In the genomic region with DNA sequence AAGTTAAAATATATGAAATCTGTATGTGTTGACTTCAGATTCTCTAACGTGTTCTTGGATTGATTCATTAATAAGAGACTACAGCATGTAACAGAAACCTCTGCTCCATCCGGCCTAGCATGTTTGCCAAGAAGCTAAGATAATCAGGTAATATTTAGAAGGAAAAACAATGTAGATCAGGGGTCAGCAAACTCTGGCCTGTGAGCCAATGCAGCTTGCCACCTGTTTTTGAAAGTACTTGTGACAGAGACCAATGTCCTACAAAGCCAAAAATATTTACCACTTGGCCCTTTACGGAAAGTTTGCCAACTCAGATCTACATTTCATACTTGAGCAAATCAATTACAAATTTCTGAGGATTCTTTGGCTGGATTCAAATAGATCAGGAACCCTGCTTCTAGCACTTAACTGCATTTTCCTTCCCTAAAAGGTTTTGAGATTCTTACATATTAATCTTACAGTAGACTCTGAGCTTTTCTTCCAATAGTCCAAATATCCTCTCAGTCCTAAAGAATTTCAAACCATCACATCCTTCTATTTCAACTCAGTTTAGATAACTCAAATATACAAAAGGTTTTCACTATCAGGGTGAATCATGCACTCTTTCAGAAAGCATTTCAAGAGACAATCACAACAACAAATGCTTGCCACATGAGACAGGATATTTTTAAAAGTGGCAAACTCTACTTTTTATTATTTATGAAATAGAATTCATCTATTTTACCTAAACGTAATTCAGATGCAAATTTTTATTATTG, we compare ENCODE assay signal across 22 cellular contexts. TPM values are rescaled to one million over a fixed set of nuclear protein-coding genes. Genes with fewer than 3 reads are reported as not detected.
DNase-seq lines count a peak whose midpoint lies in the region; ATAC-seq, FAIRE-seq and TF ChIP-seq lines count a peak whose summit lies in the region.
"Had no signal": no experiment of that assay in that cellular context is flagged by ENCODE, and none has a peak within 500 bp of the region (broad histone marks: within the 10 kb centered on the region; RNA-seq: fewer than 3 reads in every experiment).

No MANE protein-coding gene starts in this region.

- 84 to 89% methylated on average over 4 of the region's 4 CpGs for WGBS in GM23248 (ENCODE audit: low coverage in 1 of 2, low lambda C conversion rate in 2 of 2, missing lambda C conversion rate in 2 of 2), 2 experiments
- WGBS in mesenchymal stem cell, result 98% methylated on average over 3 of the region's 4 CpGs

- H3K79me1 ChIP-seq in mesenchymal stem cell (replicated peaks; ENCODE audit: low read length, poor library complexity, severe bottlenecking), result peaks cover 15% of the 10 kb centered on the region

- H3F3A ChIP-seq in GM23248 (ENCODE audit: insufficient read depth), result peaks cover 74% of the 10 kb centered on the region

- no peak overlapping the region for H2BK15ac ChIP-seq in mesenchymal stem cell (ENCODE audit: low read depth, poor library complexity, severe bottlenecking)

- H3K27me3 ChIP-seq in A673 (replicated peaks; ENCODE audit: insufficient read depth, low read depth, low read length, poor library complexity) (no peaks in the 10 kb centered on the region), GM23248 (replicated peaks; ENCODE audit: insufficient read depth) (no peaks in the 10 kb centered on the region), adipocyte (replicated peaks; ENCODE audit: control insufficient read depth, insufficient read depth, low read length) (no peaks in the 10 kb centered on the region), mesenchymal stem cell (ENCODE audit: control insufficient read depth in 1 of 2, insufficient read depth in 1 of 2, low read length in 2 of 2) (no peaks in the 10 kb centered on the region)
- H3K27me3 ChIP-seq: ascending aorta, foreskin keratinocyte, testis had no signal

- H3K9ac ChIP-seq in GM23248 (no peak overlapping the region), adipocyte (ENCODE audit: low read length) (no peak overlapping the region), mesenchymal stem cell (ENCODE audit: low read length) (no peak overlapping the region)

- FAIRE-seq in GM12892 (lab: Jason Lieb, UNC), result no peak

- H3K4me1 ChIP-seq in A673 (ENCODE audit: insufficient read depth, low read length, poor library complexity, severe bottlenecking) (peaks cover 36% of the 10 kb centered on the region), GM23248 (ENCODE audit: insufficient read depth) (peaks cover 36% of the 10 kb centered on the region), adipocyte (ENCODE audit: control insufficient read depth, insufficient read depth, low read length) (peaks cover 34% of the 10 kb centered on the region), mesenchymal stem cell (ENCODE audit: control insufficient read depth, insufficient read depth, low read depth, low read length) (peaks cover 5% of the 10 kb centered on the region)
- H3K4me1 ChIP-seq: ascending aorta, testis had no signal

- H3K9me3 ChIP-seq in A673 (ENCODE audit: low read depth, low read length, poor library complexity, severe bottlenecking) (no peaks in the 10 kb centered on the region), GM23248 (ENCODE audit: low read depth) (no peaks in the 10 kb centered on the region), adipocyte (ENCODE audit: control insufficient read depth, low read length) (no peaks in the 10 kb centered on the region), mesenchymal stem cell (ENCODE audit: control insufficient read depth, low read length) (no peaks in the 10 kb centered on the region)
- H3K9me3 ChIP-seq: ascending aorta, testis had no signal

- H3K18ac ChIP-seq in mesenchymal stem cell (ENCODE audit: low read depth in 1 of 2, low read length in 2 of 2), result no peak overlapping the region

- no peak overlapping the region for H2BK120ac ChIP-seq in mesenchymal stem cell (ENCODE audit: low read depth, low read length)

- no peak overlapping the region for H4K91ac ChIP-seq in mesenchymal stem cell (ENCODE audit: low read length)

- H4K8ac ChIP-seq in mesenchymal stem cell (ENCODE audit: low read length), result no peak overlapping the region

- no peaks in the 10 kb centered on the region for H4K20me1 ChIP-seq in GM23248 (ENCODE audit: insufficient read depth)

- H3K4me3 ChIP-seq in A673 (ENCODE audit: low read depth, low read length, poor library complexity, severe bottlenecking) (no peak overlapping the region), GM23248 (no peak overlapping the region), adipocyte (ENCODE audit: low read length) (no peak overlapping the region), mesenchymal stem cell (ENCODE audit: insufficient read depth in 1 of 2, low read depth in 1 of 2, low read length in 2 of 2) (no peak overlapping the region)
- H3K4me3 ChIP-seq: ascending aorta, testis had no signal

- no peak for TF ChIP-seq POLR2A in GM12892 (IDR thresholded peaks at IDR 0.05; ENCODE audit: low read depth, low read length)

- no peaks in the 10 kb centered on the region for H3K9me2 ChIP-seq in GM23248 (ENCODE audit: insufficient read depth)

- H2BK5ac ChIP-seq in mesenchymal stem cell (ENCODE audit: low read depth, low read length, poor library complexity, severe bottlenecking), result no peak overlapping the region

- in situ Hi-C loops in GM23248 (cut with MboI), result no loop called here

- peak overlapping the region; percentile 2 for H3K27ac ChIP-seq in A673 (ENCODE audit: low read depth, low read length, poor library complexity, severe bottlenecking)
- peak overlapping the region; percentile 31 for H3K27ac ChIP-seq in GM23248
- no peak overlapping the region for H3K27ac ChIP-seq in mesenchymal stem cell (ENCODE audit: low read length, poor library complexity, severe bottlenecking)
- H3K27ac ChIP-seq: ascending aorta, foreskin keratinocyte, testis, WERI-Rb-1 had no signal

- H2AK5ac ChIP-seq in mesenchymal stem cell (ENCODE audit: low read length, severe bottlenecking), result no peak overlapping the region

- CTCF ChIA-PET in A673 (lab: Charles Lee), result no interaction called here

- H3K4ac ChIP-seq in mesenchymal stem cell (ENCODE audit: low read depth in 1 of 2, low read length in 2 of 2), result no peak overlapping the region

- POLR2A ChIA-PET in A673 (lab: Charles Lee; ENCODE audit: low non-redundant PET), result no interaction called here

- no peak for ATAC-seq in omental fat pad (ENCODE audit: low FRiP score)
- ATAC-seq: CD8-positive, alpha-beta T cell; foreskin keratinocyte; T-helper 17 cell had no signal

- intact Hi-C loops in A673 (cut with micrococcal nuclease; ENCODE audit: unreplicated experiment), result no loop called here

- H2AFZ ChIP-seq in GM23248, result no peak overlapping the region
- H2AFZ ChIP-seq in mesenchymal stem cell (ENCODE audit: low read depth, low read length), result no peak overlapping the region

- TF ChIP-seq CTCF in A673 (conservative IDR thresholded peaks at IDR 0.05; ENCODE audit: low read depth, low read length) (no peak), omental fat pad (IDR thresholded peaks at IDR 0.05) (no peak)

- H3K36me3 ChIP-seq in A673 (ENCODE audit: insufficient read depth, low read length, poor library complexity, severe bottlenecking) (peaks cover 30% of the 10 kb centered on the region), GM23248 (ENCODE audit: low read depth) (peaks cover 21% of the 10 kb centered on the region), adipocyte (ENCODE audit: control insufficient read depth, insufficient read depth, low read length, severe bottlenecking) (peaks cover 49% of the 10 kb centered on the region), mesenchymal stem cell (ENCODE audit: control insufficient read depth in 1 of 2, insufficient read depth in 2 of 2, low read depth in 1 of 2, low read length in 2 of 2) (peaks cover 7 to 79% of the 10 kb centered on the region in 2 experiments)

- DNase-seq in A673 (ENCODE audit: low spot score), result no peak
- peak; percentile 26 for DNase-seq in GM23248
- peak; percentile 26 for DNase-seq in adipocyte (ENCODE audit: low read depth)
- peak; percentile 32 for DNase-seq in mesenchymal stem cell
- no peak for DNase-seq in omental fat pad (ENCODE audit: low spot score)
- DNase-seq in GM12892 (ENCODE audit: insufficient read length), result no peak
- no peak for DNase-seq in MV-4-11 (lab: John Stamatoyannopoulos, UW)
- DNase-seq in NCI-H187 treated with DMSO at 0.1 percent for 48 hours (lab: John Stamatoyannopoulos, UW), result no peak
- DNase-seq: activated CD4-positive, alpha-beta memory T cell treated with anti-CD3 and anti-CD28 coated beads for 36 hours; activated naive CD4-positive, alpha-beta T cell; CD8-positive, alpha-beta T cell; DMS53; foreskin keratinocyte; KBM-7; kidney glomerular epithelial cell; NCI-H2081; NCI-H510A; T-helper 17 cell; testis; WERI-Rb-1 had no signal

- H3K14ac ChIP-seq in mesenchymal stem cell (ENCODE audit: low read length in 2 of 2), result no peak overlapping the region

- no peak overlapping the region for H2BK12ac ChIP-seq in mesenchymal stem cell (ENCODE audit: low read length in 2 of 2)

- H3K4me2 ChIP-seq in GM23248 (ENCODE audit: unreplicated experiment) (peak overlapping the region; percentile 13), mesenchymal stem cell (ENCODE audit: low read length, poor library complexity, severe bottlenecking) (no peak overlapping the region)

- BruUV-seq in A673 (replicated peaks; lab: Mats Ljungman, UMichigan), result no TSS peak

- H3K79me2 ChIP-seq in GM23248 (ENCODE audit: insufficient read depth), result peaks cover 40% of the 10 kb centered on the region

- no peak overlapping the region for H3K23ac ChIP-seq in mesenchymal stem cell (ENCODE audit: low read length in 2 of 2)

RNA-seq across cellular contexts. Expression of gene APOL5, which starts 29.5 kb away (rescaled TPM):
- total RNA-seq in A673 (2021), result not detected in 2 replicates
- not detected in 2 replicates for total RNA-seq in GM23248 (2014; rRNA removed; shearing (Covaris generic))
- polyA plus RNA-seq in GM23248 (2016; fragmentation: Nextera tagmentation; extraction: Ambion mirVana), result not detected in 2 replicates
- polyA plus RNA-seq in mesenchymal stem cell (2013, experiment 1 of 2), result not detected
- not detected for polyA plus RNA-seq in mesenchymal stem cell (2013, experiment 2 of 2)
- not detected for total RNA-seq in omental fat pad
- polyA plus RNA-seq in GM12892 (2012; ENCODE audit: missing spikeins), result not detected
- total RNA-seq: activated CD4-positive, alpha-beta memory T cell treated with anti-CD3 and anti-CD28 coated beads for 36 hours; ascending aorta; CD8-positive, alpha-beta T cell; foreskin keratinocyte; neural crest cell; T-helper 17 cell had no signal
- polyA plus RNA-seq: foreskin keratinocyte had no signal

Comparison
In these comparisons a context has a peak if more than half of its experiments do, and no peak if none do; other contexts are left out.
1. DNase-seq: peak in GM23248 (single experiment), adipocyte (single experiment) and mesenchymal stem cell (single experiment); none in A673 (single experiment), omental fat pad (single experiment), GM12892 (single experiment), MV-4-11 (single experiment) and NCI-H187 treated with DMSO at 0.1 percent for 48 hours (single experiment).